In genomic region chr17:73402466-73402865, GRCh38 we compare ENCODE assay signal across 1 cellular context.
TF ChIP-seq lines count a peak whose summit lies in the region.

No MANE protein-coding gene starts in this region.

TF ChIP-seq in SK-N-SH, 30 proteins besides CTCF, POLR2A, EP300 and RAD21 (continued from another document):
- TF ChIP-seq ZBTB33 (IDR thresholded peaks at IDR 0.05; ENCODE audit: borderline replicate concordance, low read depth) (no peak), ELF1 (IDR thresholded peaks at IDR 0.05) (no peak)
